In the genomic region with DNA sequence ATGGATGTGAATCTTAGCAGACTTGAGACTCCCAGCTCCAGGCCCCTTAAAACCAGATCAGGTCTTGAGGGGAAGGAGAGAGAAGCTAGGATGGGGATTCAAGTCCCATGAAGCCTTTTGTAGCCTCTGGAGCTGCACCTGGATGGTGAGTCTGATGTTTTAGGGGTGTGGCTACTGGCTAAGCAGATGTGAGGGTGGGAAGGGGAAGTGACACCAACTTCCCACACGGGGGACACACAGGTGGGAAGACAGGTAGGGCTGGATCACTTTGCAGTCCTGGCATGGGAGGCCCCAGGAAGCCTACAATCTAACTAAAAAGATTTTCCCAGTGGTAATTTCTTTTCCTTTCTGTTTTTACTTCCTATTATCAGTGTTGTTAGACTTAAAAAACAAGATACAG, we compare ENCODE assay signal across 20 cellular contexts. TPM values are rescaled to one million over a fixed set of nuclear protein-coding genes. Genes with fewer than 3 reads are reported as not detected.
DNase-seq lines count a peak whose midpoint lies in the region; ATAC-seq and TF ChIP-seq lines count a peak whose summit lies in the region.
"Had no signal": no experiment of that assay in that cellular context is flagged by ENCODE, and none has a peak within 500 bp of the region (broad histone marks: within the 10 kb centered on the region; RNA-seq: fewer than 3 reads in every experiment).

No MANE protein-coding gene starts in this region.

- no peak overlapping the region for H4K8ac ChIP-seq in mesenchymal stem cell (ENCODE audit: low read length)

- H3K9ac ChIP-seq in endodermal cell (ENCODE audit: extremely low read depth, low read length, poor library complexity, severe bottlenecking) (no peak overlapping the region), mesenchymal stem cell (ENCODE audit: low read length) (no peak overlapping the region)
- H3K9ac ChIP-seq: parathyroid adenoma had no signal

- H3K9me3 ChIP-seq in OCI-LY7 (ENCODE audit: low read length) (no peaks in the 10 kb centered on the region), endodermal cell (ENCODE audit: control insufficient read depth, low read length) (no peaks in the 10 kb centered on the region), mesenchymal stem cell (ENCODE audit: control insufficient read depth, low read length) (no peaks in the 10 kb centered on the region)
- H3K9me3 ChIP-seq: BLaER1 treated with 17β-estradiol and CSF1 and Interleukin-3, amounts not matched to agents 10 nM and 100 nM; mucosa of descending colon had no signal

- no peak overlapping the region for H3K14ac ChIP-seq in mesenchymal stem cell (ENCODE audit: low read length in 2 of 2)

- H3K4me1 Mint-ChIP-seq in endodermal cell = no peaks in the 10 kb centered on the region
- H3K4me1 Mint-ChIP-seq in stimulated activated naive CD8-positive, alpha-beta T cell treated with anti-CD3 and anti-CD28 coated beads, Interleukin-15, amount 100 ng/mL, for 72 hours = peaks cover 26% of the 10 kb centered on the region

- intact Hi-C loops in OCI-LY7 (cut with micrococcal nuclease; ENCODE audit: unreplicated experiment) = no loop called here

- H3K27me3 ChIP-seq in endodermal cell (ENCODE audit: control insufficient read depth, insufficient read depth, low read length, poor library complexity, severe bottlenecking) = no peaks in the 10 kb centered on the region
- H3K27me3 ChIP-seq in mesenchymal stem cell (ENCODE audit: control insufficient read depth in 1 of 2, insufficient read depth in 1 of 2, low read length in 2 of 2) = no peaks in the 10 kb centered on the region
- H3K27me3 ChIP-seq: BLaER1 treated with 17β-estradiol and CSF1 and Interleukin-3, amounts not matched to agents 10 nM and 100 nM had no signal

- H3K23ac ChIP-seq in mesenchymal stem cell (ENCODE audit: low read length in 2 of 2) = no peak overlapping the region

- no peak overlapping the region for H3K4me3 Mint-ChIP-seq in endodermal cell
- no peak overlapping the region for H3K4me3 Mint-ChIP-seq in stimulated activated naive CD8-positive, alpha-beta T cell treated with anti-CD3 and anti-CD28 coated beads, Interleukin-15, amount 100 ng/mL, for 72 hours

- H3K4me1 ChIP-seq in OCI-LY7 (ENCODE audit: insufficient read depth, low read length, poor library complexity, severe bottlenecking) = peaks cover 27% of the 10 kb centered on the region
- H3K4me1 ChIP-seq in endodermal cell (ENCODE audit: control insufficient read depth, insufficient read depth, low read length) = peaks cover 3% of the 10 kb centered on the region
- peaks cover 3% of the 10 kb centered on the region for H3K4me1 ChIP-seq in mesenchymal stem cell (ENCODE audit: control insufficient read depth, insufficient read depth, low read depth, low read length)
- H3K4me1 ChIP-seq: parathyroid adenoma had no signal

- H3K36me3 Mint-ChIP-seq in endodermal cell (ENCODE audit: low read depth) = peaks cover 57% of the 10 kb centered on the region

- no peaks in the 10 kb centered on the region for H3K79me2 ChIP-seq in OCI-LY7 (ENCODE audit: insufficient read depth, low read depth, low read length)
- H3K79me2 ChIP-seq: parathyroid adenoma had no signal

- TF ChIP-seq CTCF in OCI-LY7 (conservative IDR thresholded peaks at IDR 0.05; ENCODE audit: low read length) = no peak
- peak; percentile 28 for TF ChIP-seq CTCF in endodermal cell (conservative IDR thresholded peaks at IDR 0.05)

- no peaks in the 10 kb centered on the region for H3K27me3 Mint-ChIP-seq in endodermal cell (ENCODE audit: insufficient read depth)
- no peaks in the 10 kb centered on the region for H3K27me3 Mint-ChIP-seq in stimulated activated naive CD8-positive, alpha-beta T cell treated with anti-CD3 and anti-CD28 coated beads, Interleukin-15, amount 100 ng/mL, for 72 hours

- H2BK5ac ChIP-seq in mesenchymal stem cell (ENCODE audit: low read depth, low read length, poor library complexity, severe bottlenecking) = no peak overlapping the region

- H3K4ac ChIP-seq in mesenchymal stem cell (ENCODE audit: low read depth in 1 of 2, low read length in 2 of 2) = no peak overlapping the region

- no peaks in the 10 kb centered on the region for H3K9me2 ChIP-seq in OCI-LY7 (ENCODE audit: insufficient read depth, low read length)

- no peak overlapping the region for H2AK5ac ChIP-seq in mesenchymal stem cell (ENCODE audit: low read length, severe bottlenecking)

- peaks cover 53% of the 10 kb centered on the region for H3K36me3 ChIP-seq in OCI-LY7 (ENCODE audit: insufficient read depth, low read length)
- peaks cover 61% of the 10 kb centered on the region for H3K36me3 ChIP-seq in endodermal cell (ENCODE audit: control insufficient read depth, insufficient read depth, low read length)
- H3K36me3 ChIP-seq in mesenchymal stem cell (ENCODE audit: control insufficient read depth in 1 of 2, insufficient read depth in 2 of 2, low read depth in 1 of 2, low read length in 2 of 2) = peaks cover 33 to 63% of the 10 kb centered on the region in 2 experiments

- BruUV-seq in OCI-LY7 (replicated peaks; lab: Mats Ljungman, UMichigan) = TSS peak; percentile 71

- H2BK15ac ChIP-seq in mesenchymal stem cell (ENCODE audit: low read depth, poor library complexity, severe bottlenecking) = no peak overlapping the region

- H3K27ac ChIP-seq in OCI-LY7 (ENCODE audit: low read depth, low read length, poor library complexity, severe bottlenecking) (no peak overlapping the region), endodermal cell (ENCODE audit: low read depth, low read length) (no peak overlapping the region), mesenchymal stem cell (ENCODE audit: low read length, poor library complexity, severe bottlenecking) (no peak overlapping the region)
- H3K27ac ChIP-seq: 22Rv1, parathyroid adenoma, SK-N-MC had no signal

- H4K91ac ChIP-seq in mesenchymal stem cell (ENCODE audit: low read length) = no peak overlapping the region

- H3K4me3 ChIP-seq in OCI-LY7 (ENCODE audit: low read depth, low read length, poor library complexity, severe bottlenecking) (no peak overlapping the region), endodermal cell (ENCODE audit: low read length) (no peak overlapping the region), mesenchymal stem cell (ENCODE audit: insufficient read depth in 1 of 2, low read depth in 1 of 2, low read length in 2 of 2) (no peak overlapping the region)
- H3K4me3 ChIP-seq: BLaER1 treated with 17β-estradiol and CSF1 and Interleukin-3, amounts not matched to agents 10 nM and 100 nM; mucosa of descending colon; SK-N-MC had no signal

- no peak overlapping the region for H2BK120ac ChIP-seq in mesenchymal stem cell (ENCODE audit: low read depth, low read length)

- H2AFZ ChIP-seq in OCI-LY7 (ENCODE audit: low read length) = no peak overlapping the region
- no peak overlapping the region for H2AFZ ChIP-seq in mesenchymal stem cell (ENCODE audit: low read depth, low read length)
- H2AFZ ChIP-seq: parathyroid adenoma had no signal

- CTCF ChIA-PET in OCI-LY7 (lab: Charles Lee; ENCODE audit: unreplicated experiment) = no interaction called here

- no peaks in the 10 kb centered on the region for H4K20me1 ChIP-seq in OCI-LY7 (ENCODE audit: insufficient read depth, low read length)

- WGBS in endodermal cell (ENCODE audit: insufficient coverage in 1 of 2, insufficient read length in 1 of 2), 2 experiments = 100% methylated on average over 1 of the region's 1 CpG; no CpG with 5 or more reads in 1 of the 2 experiments
- WGBS in mesenchymal stem cell = 83% methylated on average over 1 of the region's 1 CpG

- H3K27ac Mint-ChIP-seq in endodermal cell = no peak overlapping the region
- H3K27ac Mint-ChIP-seq in stimulated activated naive CD8-positive, alpha-beta T cell treated with anti-CD3 and anti-CD28 coated beads, Interleukin-15, amount 100 ng/mL, for 72 hours = peak overlapping the region; percentile 32 to 67

- H3K9me3 Mint-ChIP-seq in endodermal cell = no peaks in the 10 kb centered on the region
- no peaks in the 10 kb centered on the region for H3K9me3 Mint-ChIP-seq in stimulated activated naive CD8-positive, alpha-beta T cell treated with anti-CD3 and anti-CD28 coated beads, Interleukin-15, amount 100 ng/mL, for 72 hours

- H3K18ac ChIP-seq in mesenchymal stem cell (ENCODE audit: low read depth in 1 of 2, low read length in 2 of 2) = no peak overlapping the region

- H3K4me2 ChIP-seq in OCI-LY7 (ENCODE audit: low read length) = peak overlapping the region; percentile 8; the same call in 1 of the 2 replicates
- no peak overlapping the region for H3K4me2 ChIP-seq in mesenchymal stem cell (ENCODE audit: low read length, poor library complexity, severe bottlenecking)

- H3K79me1 ChIP-seq in mesenchymal stem cell (replicated peaks; ENCODE audit: low read length, poor library complexity, severe bottlenecking) = peaks cover 7% of the 10 kb centered on the region

- no peak overlapping the region for H2BK12ac ChIP-seq in mesenchymal stem cell (ENCODE audit: low read length in 2 of 2)

- no peak for ATAC-seq in stimulated activated naive CD8-positive, alpha-beta T cell treated with anti-CD3 and anti-CD28 coated beads, Interleukin-15, amount 100 ng/mL, for 72 hours
- no peak for ATAC-seq in GM19452 (IDR thresholded peaks at IDR 0.05; ENCODE audit: unreplicated experiment)
- ATAC-seq in HG03521 (IDR thresholded peaks at IDR 0.05; ENCODE audit: unreplicated experiment) = no peak
- ATAC-seq: mucosa of descending colon had no signal

- peak; percentile 7 for DNase-seq in DMS53 (lab: John Stamatoyannopoulos, UW)
- DNase-seq in DMS53 treated with DMSO at 0.1 percent for 48 hours (lab: John Stamatoyannopoulos, UW; ENCODE audit: unreplicated experiment) = no peak
- peak; percentile 35 for DNase-seq in OCI-LY7 (ENCODE audit: low spot score)
- no peak for DNase-seq in endodermal cell
- no peak for DNase-seq in stimulated activated naive CD8-positive, alpha-beta T cell treated with anti-CD3 and anti-CD28 coated beads, Interleukin-15, amount 100 ng/mL, for 72 hours
- DNase-seq in mesenchymal stem cell = no peak
- DNase-seq: activated CD4-positive, alpha-beta T cell treated with anti-CD3 and anti-CD28 coated beads, Interleukin-2, amount 50 U/mL, for 4 hours; aorta; dermis blood vessel endothelial cell; DMS79; kidney; mucosa of descending colon; NCI-H187; NCI-H524 had no signal

- POLR2A ChIA-PET in OCI-LY7 (lab: Charles Lee) = no interaction called here

RNA-seq across cellular contexts. Expression of a gene that starts 38.7 kb away (rescaled TPM):
- 19.0 and 28.5 TPM in 2 replicates for total RNA-seq in OCI-LY7 (2014; rRNA removed; shearing (Covaris generic))
- total RNA-seq in OCI-LY7 (2022) (63.9 and 65.5 TPM in 2 replicates), endodermal cell (10 to 100 TPM; 60.9 to 82.1 TPM)
- polyA plus RNA-seq in endodermal cell (2013, experiment 1 of 2) = 49.7 TPM
- 49.8 TPM for polyA plus RNA-seq in endodermal cell (2013, experiment 2 of 2)
- 22.7 TPM for polyA plus RNA-seq in mesenchymal stem cell (2013, experiment 1 of 2)
- polyA plus RNA-seq in mesenchymal stem cell (2013, experiment 2 of 2) = 21.7 TPM

RNA-seq across cellular contexts. Expression of a gene that starts 39.1 kb away (rescaled TPM):
- total RNA-seq in OCI-LY7 (2014; rRNA removed; shearing (Covaris generic)) = 21.9 and 31.7 TPM in 2 replicates
- total RNA-seq in OCI-LY7 (2022) = 70.5 and 83.5 TPM in 2 replicates
- total RNA-seq in endodermal cell = 10 to 100 TPM; 35.0 to 37.0 TPM
- polyA plus RNA-seq in endodermal cell (2013, experiment 1 of 2) = 45.9 TPM
- polyA plus RNA-seq in endodermal cell (2013, experiment 2 of 2) = 40.1 TPM
- 14.6 TPM for polyA plus RNA-seq in mesenchymal stem cell (2013, experiment 1 of 2)
- 14.9 TPM for polyA plus RNA-seq in mesenchymal stem cell (2013, experiment 2 of 2)

Comparison
In these comparisons a context has a peak if more than half of its experiments do, and no peak if none do; other contexts are left out.
1. DNase-seq: peak in DMS53 (single experiment) and OCI-LY7 (single experiment); none in DMS53 treated with DMSO at 0.1 percent for 48 hours (single experiment), endodermal cell (single experiment), stimulated activated naive CD8-positive, alpha-beta T cell treated with anti-CD3 and anti-CD28 coated beads, Interleukin-15, amount 100 ng/mL, for 72 hours (0 of 2) and mesenchymal stem cell (single experiment).